In genomic region chr11:114244995-114245394, GRCh38 we compare ENCODE assay signal across 27 cellular contexts. TPM values are rescaled to one million over a fixed set of nuclear protein-coding genes. Genes with fewer than 3 reads are reported as not detected.
"Had no signal": no experiment of that assay in that cellular context is flagged by ENCODE, and none has a peak within 500 bp of the region (broad histone marks: within the 10 kb centered on the region; RNA-seq: fewer than 3 reads in every experiment).

No MANE protein-coding gene starts in this region.

- H3K9me3 ChIP-seq: gastroesophageal sphincter, heart left ventricle, lower lobe of right lung, prostate gland, right lobe of liver, stomach, testis, tibial artery had no signal

- H3K4me1 ChIP-seq: parathyroid adenoma, prostate gland, right lobe of liver, testis had no signal

- ATAC-seq: esophagus mucosa; gastroesophageal sphincter; heart left ventricle; left colon; left ventricle myocardium superior; lower lobe of right lung; naive thymus-derived CD8-positive, alpha-beta T cell; right lobe of liver; stimulated activated effector memory CD8-positive, alpha-beta T cell treated with anti-CD3 and anti-CD28 coated beads, Interleukin-12 subunit alpha, Interleukin-12 subunit beta, amount 100 ng/mL, for 72 hours had no signal

- H3K4me3 ChIP-seq: dorsolateral prefrontal cortex, gastroesophageal sphincter, heart left ventricle, hepatocyte, lower lobe of right lung, prostate gland, right lobe of liver, smooth muscle cell, stomach, testis, tibial artery had no signal

- H3K27ac Mint-ChIP-seq: endodermal cell; stimulated activated effector memory CD8-positive, alpha-beta T cell treated with anti-CD3 and anti-CD28 coated beads, Interleukin-12 subunit alpha, Interleukin-12 subunit beta, amount 100 ng/mL, for 72 hours; type B pancreatic cell had no signal

- H3K27me3 ChIP-seq: dorsolateral prefrontal cortex, gastroesophageal sphincter, heart left ventricle, hepatocyte, right lobe of liver, stomach, testis, tibial artery had no signal

- H3K9me3 Mint-ChIP-seq: endodermal cell; naive thymus-derived CD8-positive, alpha-beta T cell; neural crest cell; stimulated activated effector memory CD8-positive, alpha-beta T cell treated with anti-CD3 and anti-CD28 coated beads, Interleukin-12 subunit alpha, Interleukin-12 subunit beta, amount 100 ng/mL, for 72 hours; type B pancreatic cell had no signal

- H3K4me3 Mint-ChIP-seq: endodermal cell; naive thymus-derived CD8-positive, alpha-beta T cell; neural crest cell; stimulated activated effector memory CD8-positive, alpha-beta T cell treated with anti-CD3 and anti-CD28 coated beads, Interleukin-12 subunit alpha, Interleukin-12 subunit beta, amount 100 ng/mL, for 72 hours; type B pancreatic cell had no signal

- H3K27ac ChIP-seq: epithelial cell of prostate, hepatocyte, lower lobe of right lung, parathyroid adenoma, right lobe of liver, stomach, testis, tibial artery had no signal

- DNase-seq: cerebellar nuclear complex; dorsolateral prefrontal cortex; effector CD8-positive, alpha-beta T cell; endodermal cell; foreskin fibroblast; heart left ventricle; left colon; left ventricle myocardium superior; lower lobe of right lung; naive thymus-derived CD8-positive, alpha-beta T cell; right lobe of liver; stimulated activated CD4-positive, alpha-beta T cell treated with anti-CD3 and anti-CD28 coated beads, Interleukin-2, amount 100 ng/mL, for 24 hours; stimulated activated CD4-positive, alpha-beta T cell treated with anti-CD3 and anti-CD28 coated beads, Interleukin-4, amount 100 ng/mL, for 24 hours; stimulated activated naive CD4-positive, alpha-beta T cell treated with Interleukin-2 at 50 U/mL for 16 hours; stomach; testis had no signal

RNA-seq across cellular contexts. Expression of gene NNMT, which starts 51.2 kb away (rescaled TPM):
- total RNA-seq: endodermal cell; naive thymus-derived CD8-positive, alpha-beta T cell had no signal
- polyA plus RNA-seq: naive thymus-derived CD8-positive, alpha-beta T cell had no signal
